ENCODE assay signal across 1 cellular context in the genomic region with DNA sequence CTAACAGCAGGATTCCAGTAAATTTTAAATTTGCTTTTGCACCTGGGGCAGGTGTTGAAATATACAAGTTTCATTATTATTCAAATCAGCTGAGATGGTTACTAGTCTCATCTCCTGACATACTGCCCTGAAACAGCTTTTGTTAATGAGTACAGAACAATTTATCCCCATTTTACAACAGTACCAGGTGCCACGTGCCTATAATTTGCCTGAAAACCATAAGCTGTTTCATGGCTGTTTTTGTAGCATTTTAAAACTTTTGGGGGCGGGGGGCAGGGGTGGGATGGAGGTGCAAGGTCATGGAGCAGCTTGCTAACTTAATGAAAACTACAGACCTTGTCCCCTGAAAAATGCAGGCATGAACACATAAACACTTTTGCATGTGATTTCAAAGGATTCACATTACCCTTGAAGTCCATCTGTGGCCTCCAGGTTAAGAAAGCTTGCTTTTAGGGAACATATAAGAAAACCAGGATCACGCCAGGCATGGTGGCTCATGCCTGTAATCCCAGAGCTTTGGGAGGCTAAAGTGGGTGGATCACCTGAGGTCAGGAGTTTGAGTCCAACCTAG.
TF ChIP-seq lines count a peak whose summit lies in the region.

No MANE protein-coding gene starts in this region.

TF ChIP-seq in GM12878, 131 proteins besides CTCF, POLR2A, EP300 and RAD21 (continued from another document):
- TF ChIP-seq, protein P1, sequence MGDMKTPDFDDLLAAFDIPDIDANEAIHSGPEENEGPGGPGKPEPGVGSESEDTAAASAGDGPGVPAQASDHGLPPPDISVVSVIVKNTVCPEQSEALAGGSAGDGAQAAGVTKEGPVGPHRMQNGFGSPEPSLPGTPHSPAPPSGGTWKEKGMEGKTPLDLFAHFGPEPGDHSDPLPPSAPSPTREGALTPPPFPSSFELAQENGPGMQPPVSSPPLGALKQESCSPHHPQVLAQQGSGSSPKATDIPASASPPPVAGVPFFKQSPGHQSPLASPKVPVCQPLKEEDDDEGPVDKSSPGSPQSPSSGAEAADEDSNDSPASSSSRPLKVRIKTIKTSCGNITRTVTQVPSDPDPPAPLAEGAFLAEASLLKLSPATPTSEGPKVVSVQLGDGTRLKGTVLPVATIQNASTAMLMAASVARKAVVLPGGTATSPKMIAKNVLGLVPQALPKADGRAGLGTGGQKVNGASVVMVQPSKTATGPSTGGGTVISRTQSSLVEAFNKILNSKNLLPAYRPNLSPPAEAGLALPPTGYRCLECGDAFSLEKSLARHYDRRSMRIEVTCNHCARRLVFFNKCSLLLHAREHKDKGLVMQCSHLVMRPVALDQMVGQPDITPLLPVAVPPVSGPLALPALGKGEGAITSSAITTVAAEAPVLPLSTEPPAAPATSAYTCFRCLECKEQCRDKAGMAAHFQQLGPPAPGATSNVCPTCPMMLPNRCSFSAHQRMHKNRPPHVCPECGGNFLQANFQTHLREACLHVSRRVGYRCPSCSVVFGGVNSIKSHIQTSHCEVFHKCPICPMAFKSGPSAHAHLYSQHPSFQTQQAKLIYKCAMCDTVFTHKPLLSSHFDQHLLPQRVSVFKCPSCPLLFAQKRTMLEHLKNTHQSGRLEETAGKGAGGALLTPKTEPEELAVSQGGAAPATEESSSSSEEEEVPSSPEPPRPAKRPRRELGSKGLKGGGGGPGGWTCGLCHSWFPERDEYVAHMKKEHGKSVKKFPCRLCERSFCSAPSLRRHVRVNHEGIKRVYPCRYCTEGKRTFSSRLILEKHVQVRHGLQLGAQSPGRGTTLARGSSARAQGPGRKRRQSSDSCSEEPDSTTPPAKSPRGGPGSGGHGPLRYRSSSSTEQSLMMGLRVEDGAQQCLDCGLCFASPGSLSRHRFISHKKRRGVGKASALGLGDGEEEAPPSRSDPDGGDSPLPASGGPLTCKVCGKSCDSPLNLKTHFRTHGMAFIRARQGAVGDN (IDR thresholded peaks at IDR 0.05): peak; percentile 11; the same call in 1 of the 2 replicates
- TF ChIP-seq, protein P2, sequence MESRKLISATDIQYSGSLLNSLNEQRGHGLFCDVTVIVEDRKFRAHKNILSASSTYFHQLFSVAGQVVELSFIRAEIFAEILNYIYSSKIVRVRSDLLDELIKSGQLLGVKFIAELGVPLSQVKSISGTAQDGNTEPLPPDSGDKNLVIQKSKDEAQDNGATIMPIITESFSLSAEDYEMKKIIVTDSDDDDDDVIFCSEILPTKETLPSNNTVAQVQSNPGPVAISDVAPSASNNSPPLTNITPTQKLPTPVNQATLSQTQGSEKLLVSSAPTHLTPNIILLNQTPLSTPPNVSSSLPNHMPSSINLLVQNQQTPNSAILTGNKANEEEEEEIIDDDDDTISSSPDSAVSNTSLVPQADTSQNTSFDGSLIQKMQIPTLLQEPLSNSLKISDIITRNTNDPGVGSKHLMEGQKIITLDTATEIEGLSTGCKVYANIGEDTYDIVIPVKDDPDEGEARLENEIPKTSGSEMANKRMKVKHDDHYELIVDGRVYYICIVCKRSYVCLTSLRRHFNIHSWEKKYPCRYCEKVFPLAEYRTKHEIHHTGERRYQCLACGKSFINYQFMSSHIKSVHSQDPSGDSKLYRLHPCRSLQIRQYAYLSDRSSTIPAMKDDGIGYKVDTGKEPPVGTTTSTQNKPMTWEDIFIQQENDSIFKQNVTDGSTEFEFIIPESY (IDR thresholded peaks at IDR 0.05): no peak
- TF ChIP-seq NFIC (IDR thresholded peaks at IDR 0.05; ENCODE audit: low read depth, low read length): peak; percentile 32; the same call in 1 of the 2 replicates
- TF ChIP-seq BHLHE40 (IDR thresholded peaks at IDR 0.05; ENCODE audit: borderline replicate concordance in 1 of 2, low read depth in 2 of 2, low read length in 1 of 2): peak; percentile 67 to 80; a peak in 3 of 4 replicates
- TF ChIP-seq DPF2 (IDR thresholded peaks at IDR 0.05): peak; percentile 13; the same call in 1 of the 2 replicates
- no peak for TF ChIP-seq CHD1 (IDR thresholded peaks at IDR 0.05; ENCODE audit: low read depth, low read length)
- TF ChIP-seq, protein P3, sequence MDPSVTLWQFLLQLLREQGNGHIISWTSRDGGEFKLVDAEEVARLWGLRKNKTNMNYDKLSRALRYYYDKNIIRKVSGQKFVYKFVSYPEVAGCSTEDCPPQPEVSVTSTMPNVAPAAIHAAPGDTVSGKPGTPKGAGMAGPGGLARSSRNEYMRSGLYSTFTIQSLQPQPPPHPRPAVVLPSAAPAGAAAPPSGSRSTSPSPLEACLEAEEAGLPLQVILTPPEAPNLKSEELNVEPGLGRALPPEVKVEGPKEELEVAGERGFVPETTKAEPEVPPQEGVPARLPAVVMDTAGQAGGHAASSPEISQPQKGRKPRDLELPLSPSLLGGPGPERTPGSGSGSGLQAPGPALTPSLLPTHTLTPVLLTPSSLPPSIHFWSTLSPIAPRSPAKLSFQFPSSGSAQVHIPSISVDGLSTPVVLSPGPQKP (IDR thresholded peaks at IDR 0.05; ENCODE audit: low read depth, low read length): no peak
- TF ChIP-seq EED (IDR thresholded peaks at IDR 0.05; ENCODE audit: low read depth): no peak
TF ChIP-seq in GM12878: peak in this region for 7.
